8 cellular contexts compared by ENCODE assay signal in the genomic region with DNA sequence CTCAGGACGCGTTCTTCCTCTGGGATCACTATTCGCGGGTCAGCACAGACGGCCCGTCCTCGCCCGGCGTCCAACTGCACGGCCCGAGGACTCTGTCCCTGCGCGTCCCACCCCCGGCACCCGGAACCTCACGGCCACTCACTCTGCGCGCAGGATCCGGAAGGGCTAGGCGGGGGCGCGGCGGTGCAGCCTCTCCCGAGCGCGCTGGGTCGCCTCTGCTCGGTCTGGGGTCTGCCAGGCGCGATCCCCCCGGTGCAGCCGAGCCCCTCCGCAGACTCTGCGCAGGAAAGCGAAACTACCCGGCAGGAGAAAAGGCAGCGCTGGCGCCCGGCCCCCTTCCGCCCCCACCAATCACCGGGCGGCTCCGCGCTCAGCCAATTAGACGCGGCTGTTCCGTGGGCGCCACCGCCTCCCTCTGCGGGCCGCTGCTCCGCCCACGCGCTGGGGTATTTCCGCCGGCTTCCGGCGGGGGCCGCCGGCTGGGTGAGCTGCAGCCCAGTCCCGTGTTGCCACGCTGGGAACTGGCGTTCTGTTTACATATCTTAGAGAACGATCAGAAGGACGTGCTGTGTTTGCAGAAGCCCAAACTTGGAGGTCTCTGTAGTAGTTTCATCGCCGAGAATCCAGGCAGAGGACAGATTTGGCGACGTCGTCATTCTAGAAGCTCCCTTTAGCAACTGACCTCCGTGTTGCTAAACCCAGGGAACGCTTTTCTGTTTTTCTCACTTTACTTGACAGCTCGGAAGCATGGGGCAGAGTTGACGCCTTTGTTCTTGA. TPM values are rescaled to one million over a fixed set of nuclear protein-coding genes. Genes with fewer than 3 reads are reported as not detected.
DNase-seq lines count a peak whose midpoint lies in the region; ATAC-seq and TF ChIP-seq lines count a peak whose summit lies in the region.

STAT1 (minus strand) TSS at position 296 of the 777 bp plus-strand sequence. CDS start 4,168 bp downstream, outside the sequence.

- H3K27me3 ChIP-seq in ascending aorta: no peaks in the 10 kb centered on the region
- no peaks in the 10 kb centered on the region for H3K27me3 ChIP-seq in rectal smooth muscle tissue (ENCODE audit: control insufficient read depth, insufficient read depth, low read length)
- no peaks in the 10 kb centered on the region for H3K27me3 ChIP-seq in aorta (ENCODE audit: control insufficient read depth in 1 of 2, insufficient read depth in 2 of 2, low read length in 1 of 2)

- peak within 1 kb of the TSS; percentile 89 for H3K9ac ChIP-seq in rectal smooth muscle tissue (ENCODE audit: low read length)

- intact Hi-C loops in ascending aorta (cut with DNase I) (loop anchor here (10.0 kb wide), 2 partner anchors 479 to 699 kb away; partner anchors contain the start of genes HIBCH and NEMP2), aorta (cut with DNase I) (loop anchor here in 1 of 2 donors (5.0 kb wide), 1 partner anchor 167 kb away; no protein-coding TSS in a partner anchor)

- H3K4me1 ChIP-seq in ascending aorta (peaks cover 3 to 14% of the 10 kb centered on the region in 2 donors), rectal smooth muscle tissue (ENCODE audit: control insufficient read depth, insufficient read depth, low read length) (peaks cover 13% of the 10 kb centered on the region), aorta (ENCODE audit: control insufficient read depth in 1 of 2, insufficient read depth in 2 of 2, low read length in 2 of 2) (no peaks in the 10 kb centered on the region)

- ATAC-seq in GM18499 (IDR thresholded peaks at IDR 0.05; ENCODE audit: insufficient read depth, unreplicated experiment): peak; percentile 50
- ATAC-seq in HG02885 (IDR thresholded peaks at IDR 0.05; ENCODE audit: poor library complexity, unreplicated experiment): peak; percentile 85
- ATAC-seq in aorta (ENCODE audit: low FRiP score): peak; percentile 99

- peaks cover 0 to 4% of the 10 kb centered on the region in 2 donors for H3K36me3 ChIP-seq in ascending aorta
- H3K36me3 ChIP-seq in rectal smooth muscle tissue (ENCODE audit: control insufficient read depth, insufficient read depth, low read length): no peaks in the 10 kb centered on the region
- no peaks in the 10 kb centered on the region for H3K36me3 ChIP-seq in aorta (ENCODE audit: control insufficient read depth in 1 of 2, insufficient read depth in 2 of 2, low read length in 1 of 2)

- DNase-seq in NCI-H1694 (lab: John Stamatoyannopoulos, UW): peak; percentile 72
- peak; percentile 92 to 96 (median 93) for DNase-seq in T-helper 2 cell
- DNase-seq in ascending aorta (ENCODE audit: low spot score in 2 of 2): peak; percentile 74 to 96
- peak; percentile 97 for DNase-seq in hepatic stellate cell (ENCODE audit: low spot score)
- DNase-seq in aorta: peak; percentile 96 to 98

- no peaks in the 10 kb centered on the region for H3K9me3 ChIP-seq in ascending aorta
- H3K9me3 ChIP-seq in aorta (ENCODE audit: control insufficient read depth, low read length): no peaks in the 10 kb centered on the region

- H3K4me3 ChIP-seq in ascending aorta: peak within 1 kb of the TSS; percentile 84 to 93
- peak within 1 kb of the TSS; percentile 99 for H3K4me3 ChIP-seq in rectal smooth muscle tissue (ENCODE audit: low read length)
- peak within 1 kb of the TSS; percentile 60 to 82 for H3K4me3 ChIP-seq in aorta (ENCODE audit: low read length in 2 of 2)

- H3K27ac ChIP-seq in ascending aorta (peak within 1 kb of the TSS; percentile 91 to 93), rectal smooth muscle tissue (ENCODE audit: low read depth, low read length) (peak within 1 kb of the TSS; percentile 91), aorta (ENCODE audit: low read depth in 1 of 2, low read length in 2 of 2) (peak within 1 kb of the TSS; percentile 33 to 93)

- peak in 2 of 3 experiments; percentile 31 to 32 for TF ChIP-seq CTCF in ascending aorta (IDR thresholded peaks at IDR 0.05)

- 0% methylated on average over 74 of the region's 74 CpGs for WGBS in aorta, 2 donors

RNA-seq across cellular contexts. Expression of gene STAT1, which starts in this region (rescaled TPM):
- total RNA-seq in ascending aorta (13.0 TPM), aorta (10 to 100 TPM; 69.1 to 70.7 TPM)
- polyA plus RNA-seq in aorta: 10 to 100 TPM; 30.1 to 42.4 TPM

Comparison
In these comparisons a context has a peak if more than half of its experiments do, and no peak if none do; other contexts are left out.
1. Peak in every context shown above with its lines: DNase-seq, ATAC-seq, H3K4me3 ChIP-seq and H3K27ac ChIP-seq.